ENCODE assay signal across 8 cellular contexts in the genomic region with DNA sequence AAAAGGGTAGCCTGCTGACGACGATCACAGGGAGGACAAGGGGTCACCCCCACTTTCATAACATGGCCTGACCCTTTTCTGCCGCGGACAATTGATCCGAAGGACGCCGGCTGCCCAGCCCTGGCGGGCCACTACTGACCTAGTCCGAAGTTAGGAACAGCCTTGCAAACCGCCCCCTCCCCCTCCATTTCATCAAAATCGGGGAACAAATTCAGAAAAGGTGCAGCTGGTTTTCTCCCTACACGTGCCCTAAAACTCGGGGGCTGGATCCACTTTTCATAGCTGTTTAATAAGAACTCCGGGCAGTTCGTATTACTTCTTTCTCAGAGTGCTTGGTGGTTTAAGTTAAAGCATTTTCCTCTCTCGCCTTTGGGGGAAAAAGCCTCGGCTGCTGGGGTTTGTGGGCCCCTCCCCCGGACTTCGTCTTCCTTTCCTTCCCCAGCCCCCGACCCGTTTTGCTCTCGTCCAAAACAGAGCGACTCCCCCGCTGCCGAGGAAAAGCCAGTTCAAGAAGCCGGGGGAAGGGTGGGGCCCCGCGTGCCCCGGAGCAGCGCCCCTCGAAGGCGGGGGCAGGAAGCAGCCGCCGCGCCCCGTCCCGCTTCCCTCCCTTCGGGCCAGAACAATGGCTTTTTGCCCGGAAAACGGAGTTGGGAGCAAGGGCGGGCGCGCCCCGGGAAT. TPM values are rescaled to one million over a fixed set of nuclear protein-coding genes. Genes with fewer than 3 reads are reported as not detected.
DNase-seq lines count a peak whose midpoint lies in the region; ATAC-seq and TF ChIP-seq lines count a peak whose summit lies in the region.

No MANE protein-coding gene starts in this region.

- no peak for TF ChIP-seq POLR2A in adrenal gland (IDR thresholded peaks at IDR 0.05)

- peak overlapping the region; percentile 65 for H2AFZ ChIP-seq in hepatocyte

- H3K27me3 ChIP-seq in adrenal gland = peaks cover 49% of the 10 kb centered on the region
- no peaks in the 10 kb centered on the region for H3K27me3 ChIP-seq in hepatocyte
- peaks cover 25% of the 10 kb centered on the region for H3K27me3 ChIP-seq in rectal smooth muscle tissue (ENCODE audit: control insufficient read depth, insufficient read depth, low read length)

- H3K4me2 ChIP-seq in hepatocyte = peak overlapping the region; percentile 87

- DNase-seq in DMS53 (lab: John Stamatoyannopoulos, UW) (peak; percentile 67), DMS53 treated with DMSO at 0.1 percent for 48 hours (lab: John Stamatoyannopoulos, UW; ENCODE audit: unreplicated experiment) (no peak), HCEC 1CT (peak; percentile 66), NCI-H2227 treated with DMSO at 0.1 percent for 48 hours (lab: John Stamatoyannopoulos, UW) (peak; percentile 63), adrenal gland (peak in 5 of 7 donors; percentile 54 to 73 (median 63)), hepatocyte (ENCODE audit: low spot score) (peak; percentile 78)

- H3K79me2 ChIP-seq in hepatocyte = peaks cover 25% of the 10 kb centered on the region

- intact Hi-C loops in adrenal gland (cut with DNase I) = no loop called here

- no peaks in the 10 kb centered on the region for H3K9me2 ChIP-seq in hepatocyte (replicated peaks; ENCODE audit: insufficient read depth)

- no peak for ATAC-seq in HG02973 (IDR thresholded peaks at IDR 0.05; ENCODE audit: unreplicated experiment)

- peak overlapping the region in 1 of 5 donors; percentile 72 for H3K27ac ChIP-seq in adrenal gland
- H3K27ac ChIP-seq in hepatocyte = peak overlapping the region; percentile 75
- no peak overlapping the region for H3K27ac ChIP-seq in rectal smooth muscle tissue (ENCODE audit: low read depth, low read length)

- H3K4me3 ChIP-seq in adrenal gland = peak overlapping the region in 1 of 4 donors; percentile 59
- peak overlapping the region; percentile 67 for H3K4me3 ChIP-seq in hepatocyte
- H3K4me3 ChIP-seq in rectal smooth muscle tissue (ENCODE audit: low read length) = peak overlapping the region; percentile 54

- H3K36me3 ChIP-seq in adrenal gland (replicated peaks in 1 of 2) (no peaks in the 10 kb centered on the region), hepatocyte (replicated peaks; ENCODE audit: insufficient read depth, low read depth) (no peaks in the 10 kb centered on the region), rectal smooth muscle tissue (ENCODE audit: control insufficient read depth, insufficient read depth, low read length) (no peaks in the 10 kb centered on the region)

- no peak overlapping the region for H3K9ac ChIP-seq in rectal smooth muscle tissue (ENCODE audit: low read length)

- H3K4me1 ChIP-seq in adrenal gland (replicated peaks in 1 of 2) (peaks cover 7 to 8% of the 10 kb centered on the region in 2 donors), hepatocyte (ENCODE audit: insufficient read depth) (peaks cover 35% of the 10 kb centered on the region), rectal smooth muscle tissue (ENCODE audit: control insufficient read depth, insufficient read depth, low read length) (no peaks in the 10 kb centered on the region)

- peak in 1 of 6 experiments; percentile 23 for TF ChIP-seq CTCF in adrenal gland (IDR thresholded peaks at IDR 0.05)
- TF ChIP-seq CTCF in hepatocyte (IDR thresholded peaks at IDR 0.05; ENCODE audit: poor library complexity) = peak; percentile 49

- H4K20me1 ChIP-seq in hepatocyte (ENCODE audit: insufficient read depth, poor library complexity, severe bottlenecking) = peaks cover 16% of the 10 kb centered on the region

- WGBS in adrenal gland, 4 donors = 7 to 11% (median 8%) methylated on average over 26 to 44 of the region's 44 CpGs
- 4% methylated on average over 30 of the region's 44 CpGs for WGBS in hepatocyte (ENCODE audit: low lambda C conversion rate, missing lambda C conversion rate)

- no peaks in the 10 kb centered on the region for H3K9me3 ChIP-seq in adrenal gland (replicated peaks in 1 of 3)
- H3K9me3 ChIP-seq in hepatocyte (ENCODE audit: low read depth) = no peaks in the 10 kb centered on the region

RNA-seq across cellular contexts. Expression of a gene that starts 0.6 kb away (rescaled TPM):
- total RNA-seq in adrenal gland (1 to 10 TPM in 2 of 8 donors, under 1 TPM in 6; 0.06 to 1.8 (median 0.69) TPM), hepatocyte (11.8 and 16.3 TPM in 2 replicates)
- polyA plus RNA-seq in adrenal gland (under 1 TPM; 0.26 to 0.97 (median 0.88) TPM), hepatocyte (8.6 and 11.6 TPM in 2 replicates)

RNA-seq across cellular contexts. Expression of a gene that starts 19.6 kb away (rescaled TPM):
- total RNA-seq in adrenal gland (10 to 100 TPM in 1 of 8 donors, 1 to 10 TPM in 6, under 1 TPM in 1; 0.85 to 10.6 (median 5.5) TPM), hepatocyte (4.3 and 8.6 TPM in 2 replicates)
- polyA plus RNA-seq in adrenal gland (1 to 10 TPM; 1.0 to 7.4 (median 4.4) TPM), hepatocyte (6.5 and 8.3 TPM in 2 replicates)

RNA-seq across cellular contexts. Expression of a gene that starts 46.6 kb away (rescaled TPM):
- total RNA-seq in adrenal gland = not detected
- polyA plus RNA-seq in adrenal gland = not detected
- total RNA-seq in hepatocyte = 21.3 and 22.2 TPM in 2 replicates
- polyA plus RNA-seq in hepatocyte = 22.7 and 30.2 TPM in 2 replicates

Comparison
In these comparisons a context has a peak if more than half of its experiments do, and no peak if none do; other contexts are left out.
1. RNA of a gene that starts 46.6 kb away (total RNA-seq): 21.3 to 22.2 TPM in hepatocyte; not detected in adrenal gland; every median in the first group is over 10 times any median in the second.